ENCODE assay signal across 24 cellular contexts in genomic region chr3:110811050-110811449, GRCh38.
DNase-seq lines count a peak whose midpoint lies in the region; ATAC-seq and TF ChIP-seq lines count a peak whose summit lies in the region.
"Had no signal": no experiment of that assay in that cellular context is flagged by ENCODE, and none has a peak within 500 bp of the region (broad histone marks: within the 10 kb centered on the region; RNA-seq: fewer than 3 reads in every experiment).

No MANE protein-coding gene starts in this region.

- H3K27ac Mint-ChIP-seq in endothelial cell (ENCODE audit: unreplicated experiment): peak overlapping the region; percentile 14

- H3K79me2 ChIP-seq in SK-N-SH (ENCODE audit: insufficient read depth): no peaks in the 10 kb centered on the region

- H3K9me3 ChIP-seq in SK-N-SH (no peaks in the 10 kb centered on the region), Peyer's patch (no peaks in the 10 kb centered on the region)
- H3K9me3 ChIP-seq: BLaER1, HAP-1, upper lobe of right lung had no signal

- no peak for TF ChIP-seq RAD21 in SK-N-SH (IDR thresholded peaks at IDR 0.05; ENCODE audit: low read length)

- H3K27me3 ChIP-seq in SK-N-SH (ENCODE audit: insufficient read depth) (no peaks in the 10 kb centered on the region), Peyer's patch (no peaks in the 10 kb centered on the region)
- H3K27me3 ChIP-seq: BLaER1, upper lobe of right lung had no signal

- peaks cover 2% of the 10 kb centered on the region for H3K27me3 Mint-ChIP-seq in endothelial cell (ENCODE audit: unreplicated experiment)

- CTCF ChIA-PET in SK-N-SH (lab: Yijun Ruan, JAX): no interaction called here

- no peak for TF ChIP-seq POLR2A in Peyer's patch (IDR thresholded peaks at IDR 0.05)

- H3K36me3 Mint-ChIP-seq in endothelial cell (ENCODE audit: low read depth, unreplicated experiment): no peaks in the 10 kb centered on the region
- H3K36me3 Mint-ChIP-seq: naive B cell had no signal

- TF ChIP-seq CTCF in SK-N-SH (IDR thresholded peaks at IDR 0.05) (no peak), endothelial cell (IDR thresholded peaks at IDR 0.05; ENCODE audit: unreplicated experiment) (no peak), Peyer's patch (IDR thresholded peaks at IDR 0.05) (no peak)

- H3K4me2 ChIP-seq in SK-N-SH: no peak overlapping the region
- H3K4me2 ChIP-seq: BLaER1 had no signal

- peak overlapping the region; percentile 60; the same call in 1 of the 2 replicates for H2AFZ ChIP-seq in SK-N-SH (ENCODE audit: low read depth)

- H3K9me2 ChIP-seq in SK-N-SH: no peaks in the 10 kb centered on the region

- no peak for TF ChIP-seq EP300 in SK-N-SH (IDR thresholded peaks at IDR 0.05; ENCODE audit: borderline replicate concordance in 1 of 2, low read depth in 1 of 2, low read length in 1 of 2)

- DNase-seq in SK-N-SH (no peak), endothelial cell (ENCODE audit: low spot score) (no peak), kidney glomerular epithelial cell (lab: John Stamatoyannopoulos, UW) (peak; percentile 92), Peyer's patch (no peak), SKM-1 treated with dmso at 0.1 percent for 144 hours (lab: John Stamatoyannopoulos, UW; ENCODE audit: unreplicated experiment) (no peak), MV-4-11 (lab: John Stamatoyannopoulos, UW) (no peak)
- DNase-seq: 8988T; activated CD4-positive, alpha-beta T cell treated with anti-CD3 and anti-CD28 coated beads, Interleukin-2, amount 50 U/mL, for 48 hours; activated naive CD4-positive, alpha-beta T cell treated with Interleukin-2 at 50 U/mL for 16 hours; MM.1S; naive B cell; NCI-H146; NCI-H2171; NCI-H69; SHP77; small intestine; stimulated activated CD4-positive, alpha-beta T cell treated with anti-CD3 and anti-CD28 coated beads, Interleukin-4, amount 100 ng/mL, for 1 hour; T-helper 2 cell; upper lobe of right lung had no signal

- no peak overlapping the region for H3K4me3 ChIP-seq in SK-N-SH (ENCODE audit: low read depth in 2 of 2, low read length in 1 of 2)
- no peak overlapping the region for H3K4me3 ChIP-seq in Peyer's patch
- H3K4me3 ChIP-seq: BLaER1, HAP-1, lung, upper lobe of right lung had no signal

- H3F3A ChIP-seq in SK-N-SH (replicated peaks; ENCODE audit: insufficient read depth): peaks cover 35% of the 10 kb centered on the region

- H3K9me3 Mint-ChIP-seq in endothelial cell (ENCODE audit: unreplicated experiment): no peaks in the 10 kb centered on the region

- peaks cover 0 to 26% of the 10 kb centered on the region in 2 experiments; a peak in 3 of 4 replicates for H3K4me1 ChIP-seq in SK-N-SH (ENCODE audit: control insufficient read depth in 1 of 2, insufficient read depth in 2 of 2, low read depth in 1 of 2, low read length in 1 of 2)
- H3K4me1 ChIP-seq in Peyer's patch: peaks cover 0 to 4% (median 0%) of the 10 kb centered on the region in 4 donors
- H3K4me1 ChIP-seq: BLaER1, HAP-1, upper lobe of right lung had no signal

- POLR2A ChIA-PET in SK-N-SH (lab: Yijun Ruan, JAX): no interaction called here

- H3K27ac ChIP-seq in SK-N-SH (ENCODE audit: low read depth in 2 of 2, low read length in 1 of 2) (no peak overlapping the region), Peyer's patch (no peak overlapping the region)
- H3K27ac ChIP-seq: BLaER1, upper lobe of right lung had no signal

- H3K36me3 ChIP-seq in SK-N-SH (replicated peaks in 1 of 2; ENCODE audit: control insufficient read depth in 1 of 2, insufficient read depth in 2 of 2, low read length in 1 of 2): no peaks in the 10 kb centered on the region
- no peaks in the 10 kb centered on the region for H3K36me3 ChIP-seq in Peyer's patch
- H3K36me3 ChIP-seq: BLaER1, HAP-1, upper lobe of right lung had no signal

- H3K4me3 Mint-ChIP-seq in endothelial cell (ENCODE audit: unreplicated experiment): no peak overlapping the region
- H3K4me3 Mint-ChIP-seq: naive B cell had no signal

- no peak for ATAC-seq in SK-N-SH treated with all-trans-retinoic acid at 6 μM for 48 hours
- no peak for ATAC-seq in GM18861 (IDR thresholded peaks at IDR 0.05; ENCODE audit: unreplicated experiment)
- ATAC-seq: upper lobe of right lung had no signal

- H4K20me1 ChIP-seq in SK-N-SH (ENCODE audit: insufficient read depth): no peaks in the 10 kb centered on the region
- H4K20me1 ChIP-seq: BLaER1 had no signal

- H3K9ac ChIP-seq in SK-N-SH: no peak overlapping the region
- H3K9ac ChIP-seq: BLaER1 had no signal

- H3K4me1 Mint-ChIP-seq in endothelial cell (ENCODE audit: unreplicated experiment): peaks cover 11% of the 10 kb centered on the region
- H3K4me1 Mint-ChIP-seq: naive B cell had no signal

TF ChIP-seq in SK-N-SH, 30 proteins besides CTCF, POLR2A, EP300 and RAD21 (continues in another document):
- TF ChIP-seq SMC3 (IDR thresholded peaks at IDR 0.05; ENCODE audit: low read depth, low read length) (no peak), FOSL2 (IDR thresholded peaks at IDR 0.05; ENCODE audit: borderline replicate concordance, low read depth) (no peak), MEF2A (IDR thresholded peaks at IDR 0.05; ENCODE audit: borderline replicate concordance, low read depth) (no peak), RFX5 (IDR thresholded peaks at IDR 0.05; ENCODE audit: low read length) (no peak), TCF12 (IDR thresholded peaks at IDR 0.05) (no peak), SIN3A (IDR thresholded peaks at IDR 0.05; ENCODE audit: borderline replicate concordance, low read depth, low read length) (no peak), NRF1 (IDR thresholded peaks at IDR 0.05; ENCODE audit: low read depth, low read length) (no peak), RXRA (IDR thresholded peaks at IDR 0.05; ENCODE audit: borderline replicate concordance, low read depth) (no peak), NFIC (IDR thresholded peaks at IDR 0.05; ENCODE audit: borderline replicate concordance) (no peak), FOXM1 (IDR thresholded peaks at IDR 0.05; ENCODE audit: low read depth) (no peak), EZH2phosphoT487 (IDR thresholded peaks at IDR 0.05; ENCODE audit: borderline replicate concordance, low read depth) (no peak), RCOR1 (IDR thresholded peaks at IDR 0.05; ENCODE audit: low read length) (no peak), ZBTB33 (IDR thresholded peaks at IDR 0.05; ENCODE audit: borderline replicate concordance, low read depth) (no peak), TEAD4 (IDR thresholded peaks at IDR 0.05; ENCODE audit: borderline replicate concordance, insufficient read depth) (no peak)

TF ChIP-seq in SK-N-SH treated with all-trans-retinoic acid at 6 μM for 48 hours, 23 proteins besides CTCF, POLR2A, EP300 and RAD21:
- TF ChIP-seq ZFP30 (CRISPR knock-in tag; IDR thresholded peaks at IDR 0.05) (no peak), ZFP3 (CRISPR knock-in tag; IDR thresholded peaks at IDR 0.05) (no peak), ISL1 (CRISPR knock-in tag; IDR thresholded peaks at IDR 0.05) (no peak), ZNF70 (CRISPR knock-in tag; IDR thresholded peaks at IDR 0.05) (no peak), ESRRG (CRISPR knock-in tag; IDR thresholded peaks at IDR 0.05) (no peak), RARB (CRISPR knock-in tag; IDR thresholded peaks at IDR 0.05) (no peak), GLIS3 (CRISPR knock-in tag; IDR thresholded peaks at IDR 0.05) (no peak), ZNF565 (CRISPR knock-in tag; conservative IDR thresholded peaks at IDR 0.05; ENCODE audit: low read depth) (no peak), PPARA (CRISPR knock-in tag; IDR thresholded peaks at IDR 0.05; ENCODE audit: borderline replicate concordance) (no peak), ARNTL (CRISPR knock-in tag; IDR thresholded peaks at IDR 0.05; ENCODE audit: borderline replicate concordance, low read depth) (no peak), CREB5 (CRISPR knock-in tag; IDR thresholded peaks at IDR 0.05; ENCODE audit: low read depth) (no peak)
